ENCODE assay signal across 22 cellular contexts in genomic region chr5:158436271-158437065, GRCh38.
A peak's percentile ranks its signal among the peaks of the same experiment; 100 is the strongest.
DNase-seq lines count a peak whose midpoint lies in the region; ATAC-seq, FAIRE-seq and TF ChIP-seq lines count a peak whose summit lies in the region.
"Had no signal": no experiment of that assay in that cellular context is flagged by ENCODE, and none has a peak within 500 bp of the region (broad histone marks: within the 10 kb centered on the region; RNA-seq: fewer than 3 reads in every experiment).

No MANE protein-coding gene starts in this region.

- H3K4me1 Mint-ChIP-seq in activated CD4-positive, alpha-beta T cell treated with anti-CD3 and anti-CD28 coated beads for 36 hours: peaks cover 48% of the 10 kb centered on the region
- H3K4me1 Mint-ChIP-seq in activated CD8-positive, alpha-beta T cell treated with anti-CD3 and anti-CD28 coated beads, Interleukin-2, amount 10 ng/mL, durations not matched to agents 7 days and 5 days (ENCODE audit: low read depth): peaks cover 49% of the 10 kb centered on the region
- H3K4me1 Mint-ChIP-seq in stimulated activated memory B cell treated with anti-CD40 and anti-IgM and Interleukin-4, amounts not matched to agents 10 μg/mL and 1 μg/mL and 100 μg/mL, for 72 hours: peaks cover 64% of the 10 kb centered on the region

- TF ChIP-seq EP300 in HepG2 (IDR thresholded peaks at IDR 0.05; ENCODE audit: low read depth in 2 of 2, low read length in 2 of 2) (no peak), HepG2 (CRISPR knock-in tag; IDR thresholded peaks at IDR 0.05; ENCODE audit: borderline replicate concordance) (no peak)

- H3K4me3 Mint-ChIP-seq in activated CD4-positive, alpha-beta T cell treated with anti-CD3 and anti-CD28 coated beads for 36 hours: no peak overlapping the region
- no peak overlapping the region for H3K4me3 Mint-ChIP-seq in activated CD8-positive, alpha-beta T cell treated with anti-CD3 and anti-CD28 coated beads, Interleukin-2, amount 10 ng/mL, durations not matched to agents 7 days and 5 days
- no peak overlapping the region for H3K4me3 Mint-ChIP-seq in stimulated activated memory B cell treated with anti-CD40 and anti-IgM and Interleukin-4, amounts not matched to agents 10 μg/mL and 1 μg/mL and 100 μg/mL, for 72 hours

- no peaks in the 10 kb centered on the region for H3K27me3 ChIP-seq in HepG2 (ENCODE audit: control insufficient read depth in 1 of 2, insufficient read depth in 2 of 2, low read length in 2 of 2)
- H3K27me3 ChIP-seq: BE2C, colonic mucosa, testis had no signal

- H3K27me3 Mint-ChIP-seq in activated CD4-positive, alpha-beta T cell treated with anti-CD3 and anti-CD28 coated beads for 36 hours: no peaks in the 10 kb centered on the region
- no peaks in the 10 kb centered on the region for H3K27me3 Mint-ChIP-seq in activated CD8-positive, alpha-beta T cell treated with anti-CD3 and anti-CD28 coated beads, Interleukin-2, amount 10 ng/mL, durations not matched to agents 7 days and 5 days (ENCODE audit: low read depth)
- no peaks in the 10 kb centered on the region for H3K27me3 Mint-ChIP-seq in stimulated activated memory B cell treated with anti-CD40 and anti-IgM and Interleukin-4, amounts not matched to agents 10 μg/mL and 1 μg/mL and 100 μg/mL, for 72 hours
- H3K27me3 Mint-ChIP-seq: IgD-negative memory B cell had no signal

- no peak overlapping the region for H3K9ac ChIP-seq in HepG2 (ENCODE audit: insufficient read depth, low read depth, low read length)

- H3K36me3 Mint-ChIP-seq in activated CD4-positive, alpha-beta T cell treated with anti-CD3 and anti-CD28 coated beads for 36 hours (ENCODE audit: low read depth): peaks cover 2% of the 10 kb centered on the region
- H3K36me3 Mint-ChIP-seq in activated CD8-positive, alpha-beta T cell treated with anti-CD3 and anti-CD28 coated beads, Interleukin-2, amount 10 ng/mL, durations not matched to agents 7 days and 5 days (ENCODE audit: low read depth): peaks cover 45% of the 10 kb centered on the region
- no peaks in the 10 kb centered on the region for H3K36me3 Mint-ChIP-seq in stimulated activated memory B cell treated with anti-CD40 and anti-IgM and Interleukin-4, amounts not matched to agents 10 μg/mL and 1 μg/mL and 100 μg/mL, for 72 hours

- BruUV-seq in HepG2 (replicated peaks; lab: Mats Ljungman, UMichigan): no TSS peak

- intact Hi-C loops in activated CD4-positive, alpha-beta T cell treated with anti-CD3 and anti-CD28 coated beads for 36 hours (cut with DNase I, micrococcal nuclease): no loop called here
- intact Hi-C loops in HepG2 (cut with micrococcal nuclease; ENCODE audit: unreplicated experiment): no loop called here

- H3K4me3 ChIP-seq in HepG2 (replicated peaks in 1 of 3; ENCODE audit: insufficient read depth in 1 of 3, low read depth in 2 of 3, low read length in 3 of 3): no peak overlapping the region
- H3K4me3 ChIP-seq: colonic mucosa, testis had no signal

- H3K9me3 ChIP-seq in HepG2 (ENCODE audit: low read length): peaks cover 23% of the 10 kb centered on the region; the same call in 1 of the 2 replicates
- H3K9me3 ChIP-seq: BE2C, colonic mucosa, testis had no signal

- H4K20me1 ChIP-seq in HepG2 (ENCODE audit: insufficient read depth, low read length): no peaks in the 10 kb centered on the region

- in situ Hi-C loops in HepG2 (cut with HindIII; ENCODE audit: extremely low pct_ligation_motif_present, low pct_unique_long_range_greater_than_20kb): no loop called here

- H3K27ac ChIP-seq in HepG2 (ENCODE audit: extremely low read length, insufficient read depth, low read length): no peak overlapping the region
- H3K27ac ChIP-seq: colonic mucosa, testis had no signal

- 14% methylated on average over 2 of the region's 2 CpGs for WGBS in HepG2 (ENCODE audit: low lambda C conversion rate)

- no peak for DNase-seq in activated CD4-positive, alpha-beta T cell treated with anti-CD3 and anti-CD28 coated beads for 36 hours
- DNase-seq in activated CD4-positive, alpha-beta T cell treated with anti-CD3 and anti-CD28 coated beads for 4 hours: no peak
- DNase-seq in MV-4-11 (lab: John Stamatoyannopoulos, UW) (peak; percentile 51), HepG2 (ENCODE audit: low spot score) (no peak), activated T-cell treated with anti-CD3 and anti-CD28 coated beads for 4 hours (no peak)
- DNase-seq in activated CD8-positive, alpha-beta T cell treated with anti-CD3 and anti-CD28 coated beads, Interleukin-2, amount 10 ng/mL, durations not matched to agents 7 days and 5 days: no peak
- DNase-seq: 8988T; activated CD8-positive, alpha-beta memory T cell treated with anti-CD3 and anti-CD28 coated beads, Interleukin-2, amount 50 U/mL, for 48 hours; activated naive CD4-positive, alpha-beta T cell; BE2C; colonic mucosa; GOT3; midbrain; NCI-H1092 treated with DMSO at 0.1 percent for 48 hours; NCI-H510A; PC-3; stimulated activated CD4-positive, alpha-beta T cell treated with anti-CD3 and anti-CD28 coated beads, Interleukin-4, amount 100 ng/mL, for 4 hours; T1000; testis had no signal

- no peaks in the 10 kb centered on the region for H3K9me3 Mint-ChIP-seq in activated CD4-positive, alpha-beta T cell treated with anti-CD3 and anti-CD28 coated beads for 36 hours (ENCODE audit: low read depth)
- H3K9me3 Mint-ChIP-seq in activated CD8-positive, alpha-beta T cell treated with anti-CD3 and anti-CD28 coated beads, Interleukin-2, amount 10 ng/mL, durations not matched to agents 7 days and 5 days (ENCODE audit: insufficient read depth): peaks cover 44% of the 10 kb centered on the region
- H3K9me3 Mint-ChIP-seq in stimulated activated memory B cell treated with anti-CD40 and anti-IgM and Interleukin-4, amounts not matched to agents 10 μg/mL and 1 μg/mL and 100 μg/mL, for 72 hours: no peaks in the 10 kb centered on the region

- FAIRE-seq in HepG2 (lab: Jason Lieb, UNC): no peak

- TF ChIP-seq POLR2A in HepG2 (IDR thresholded peaks at IDR 0.05; ENCODE audit: insufficient read depth in 1 of 2, low read depth in 2 of 2, low read length in 2 of 2): no peak

- H3K27ac Mint-ChIP-seq in activated CD4-positive, alpha-beta T cell treated with anti-CD3 and anti-CD28 coated beads for 36 hours: peak overlapping the region; percentile 83
- H3K27ac Mint-ChIP-seq in activated CD8-positive, alpha-beta T cell treated with anti-CD3 and anti-CD28 coated beads, Interleukin-2, amount 10 ng/mL, durations not matched to agents 7 days and 5 days: peak overlapping the region; percentile 93
- H3K27ac Mint-ChIP-seq in stimulated activated memory B cell treated with anti-CD40 and anti-IgM and Interleukin-4, amounts not matched to agents 10 μg/mL and 1 μg/mL and 100 μg/mL, for 72 hours: peak overlapping the region; percentile 28

- peaks cover 7% of the 10 kb centered on the region; the same call in 1 of the 2 replicates for H3K4me1 ChIP-seq in HepG2 (ENCODE audit: insufficient read depth, low read length)
- H3K4me1 ChIP-seq: BE2C, colonic mucosa, testis had no signal

- TF ChIP-seq RAD21 in HepG2 (CRISPR knock-in tag; IDR thresholded peaks at IDR 0.05): no peak

- H3K79me2 ChIP-seq in HepG2 (ENCODE audit: insufficient read depth, low read length): no peaks in the 10 kb centered on the region

- H2AFZ ChIP-seq in HepG2 (ENCODE audit: low read length): no peak overlapping the region

- POLR2A ChIA-PET in activated CD4-positive, alpha-beta T cell treated with anti-CD3 and anti-CD28 coated beads for 36 hours (lab: Charles Lee): no interaction called here
- POLR2A ChIA-PET in activated CD8-positive, alpha-beta T cell treated with anti-CD3 and anti-CD28 coated beads, Interleukin-2, amount 10 ng/mL, durations not matched to agents 7 days and 5 days (lab: Charles Lee): no interaction called here
- POLR2A ChIA-PET in HepG2 (lab: Yijun Ruan, JAX): no interaction called here

- H3K36me3 ChIP-seq in HepG2 (replicated peaks in 1 of 2; ENCODE audit: control insufficient read depth in 1 of 2, insufficient read depth in 2 of 2, low read length in 2 of 2): no peaks in the 10 kb centered on the region
- H3K36me3 ChIP-seq: BE2C, colonic mucosa had no signal

- TF ChIP-seq CTCF in HepG2 (CRISPR knock-in tag; IDR thresholded peaks at IDR 0.05): no peak

- no peak overlapping the region for H3K4me2 ChIP-seq in HepG2 (ENCODE audit: low read depth, low read length)

- CTCF ChIA-PET in activated CD4-positive, alpha-beta T cell treated with anti-CD3 and anti-CD28 coated beads for 36 hours (lab: Charles Lee): interaction anchor here (0.6 to 0.8 kb wide), 3 partner anchors 21 to 1585 kb away, joined by 3 to 4 read pairs (median 3); no protein-coding TSS in a partner anchor
- CTCF ChIA-PET in activated CD8-positive, alpha-beta T cell treated with anti-CD3 and anti-CD28 coated beads, Interleukin-2, amount 10 ng/mL, durations not matched to agents 7 days and 5 days (lab: Charles Lee): no interaction called here
- CTCF ChIA-PET in HepG2 (lab: Yijun Ruan, JAX; ENCODE audit: low intra/inter-chr PET ratio, low total read pairs): no interaction called here

- ATAC-seq in activated CD4-positive, alpha-beta T cell treated with anti-CD3 and anti-CD28 coated beads for 36 hours: no peak
- ATAC-seq in activated CD8-positive, alpha-beta T cell treated with anti-CD3 and anti-CD28 coated beads, Interleukin-2, amount 10 ng/mL, durations not matched to agents 7 days and 5 days: no peak
- peak; percentile 94 for ATAC-seq in stimulated activated memory B cell treated with anti-CD40 and anti-IgM and Interleukin-4, amounts not matched to agents 10 μg/mL and 1 μg/mL and 100 μg/mL, for 72 hours
- ATAC-seq in HG03139 (IDR thresholded peaks at IDR 0.05; ENCODE audit: unreplicated experiment) (no peak), HepG2 (no peak)
- ATAC-seq: PC-3 had no signal

TF ChIP-seq in HepG2, 621 proteins besides CTCF, POLR2A, EP300 and RAD21:
- no peak for TF ChIP-seq TBL1XR1 (IDR thresholded peaks at IDR 0.05; ENCODE audit: borderline replicate concordance, low read length, partially characterized antibody)
- TF ChIP-seq HDAC1 (CRISPR knock-in tag; IDR thresholded peaks at IDR 0.05): no peak
- TF ChIP-seq BHLHE40 (IDR thresholded peaks at IDR 0.05; ENCODE audit: low read length): no peak
- TF ChIP-seq NFATC3 (CRISPR knock-in tag; IDR thresholded peaks at IDR 0.05): no peak
- TF ChIP-seq TEAD2 (CRISPR knock-in tag; IDR thresholded peaks at IDR 0.05): no peak

Comparison
In these comparisons a context has a peak if more than half of its experiments do, and no peak if none do; other contexts are left out.
1. H3K27ac Mint-ChIP-seq: peak in every context shown above with its lines; median percentile 93 in activated CD8-positive, alpha-beta T cell treated with anti-CD3 and anti-CD28 coated beads, Interleukin-2, amount 10 ng/mL, durations not matched to agents 7 days and 5 days; 83 in activated CD4-positive, alpha-beta T cell treated with anti-CD3 and anti-CD28 coated beads for 36 hours; 28 in stimulated activated memory B cell treated with anti-CD40 and anti-IgM and Interleukin-4, amounts not matched to agents 10 μg/mL and 1 μg/mL and 100 μg/mL, for 72 hours.